13 cellular contexts compared by ENCODE assay signal in genomic region chr5:14225173-14225834, GRCh38.
DNase-seq lines count a peak whose midpoint lies in the region; ATAC-seq lines count a peak whose summit lies in the region.
"Had no signal": no experiment of that assay in that cellular context is flagged by ENCODE, and none has a peak within 500 bp of the region (broad histone marks: within the 10 kb centered on the region; RNA-seq: fewer than 3 reads in every experiment).

No MANE protein-coding gene starts in this region.

- no peak overlapping the region for H2BK5ac ChIP-seq in trophoblast cell (ENCODE audit: low read depth, low read length, poor library complexity)

- H2AK5ac ChIP-seq in trophoblast cell (ENCODE audit: low read length) = no peak overlapping the region

- H3K36me3 ChIP-seq in trophoblast cell (ENCODE audit: control insufficient read depth in 1 of 2, insufficient read depth in 2 of 2, low read length in 2 of 2) = no peaks in the 10 kb centered on the region
- H3K36me3 ChIP-seq in H7 (replicated peaks; ENCODE audit: control insufficient read depth, insufficient read depth, low read length) = no peaks in the 10 kb centered on the region
- H3K36me3 ChIP-seq: suprapubic skin had no signal

- no peak overlapping the region for H4K12ac ChIP-seq in trophoblast cell (ENCODE audit: low read depth, low read length)

- H4K8ac ChIP-seq in trophoblast cell (ENCODE audit: low read depth, low read length) = no peak overlapping the region

- H3K27ac ChIP-seq in trophoblast cell (ENCODE audit: low read depth, low read length) = no peak overlapping the region
- H3K27ac ChIP-seq: RWPE1, suprapubic skin had no signal

- peak; percentile 61 for ATAC-seq in GM19351 (IDR thresholded peaks at IDR 0.05; ENCODE audit: unreplicated experiment)
- peak; percentile 52 for ATAC-seq in HG02763 (IDR thresholded peaks at IDR 0.05; ENCODE audit: unreplicated experiment)
- ATAC-seq: right cardiac atrium had no signal

- H3K18ac ChIP-seq in trophoblast cell (ENCODE audit: low read length) = peak overlapping the region; percentile 21

- H3K79me1 ChIP-seq in trophoblast cell (ENCODE audit: low read length) = peaks cover 4% of the 10 kb centered on the region

- H3K9me3 ChIP-seq in trophoblast cell (ENCODE audit: insufficient read depth, low read depth, low read length) = no peaks in the 10 kb centered on the region
- H3K9me3 ChIP-seq: suprapubic skin had no signal

- peaks cover 18% of the 10 kb centered on the region in 2 experiments for H3K4me1 ChIP-seq in trophoblast cell (ENCODE audit: control insufficient read depth in 1 of 2, insufficient read depth in 2 of 2, low read length in 2 of 2)

- DNase-seq in NCI-H69 (lab: John Stamatoyannopoulos, UW) (peak; percentile 18), trophoblast cell (no peak), H7 (no peak), NCI-H446 (lab: John Stamatoyannopoulos, UW) (no peak)
- DNase-seq in stimulated activated CD4-positive, alpha-beta T cell treated with anti-CD3 and anti-CD28 coated beads, Interleukin-2, amount 100 ng/mL, for 48 hours = no peak
- no peak for DNase-seq in activated effector memory CD4-positive, alpha-beta T cell treated with Interleukin-2 at 50 U/mL for 16 hours
- DNase-seq: dermis blood vessel endothelial cell, glutamatergic neuron, right cardiac atrium had no signal

- no peak overlapping the region for H2BK12ac ChIP-seq in trophoblast cell (ENCODE audit: low read length)

- no peak overlapping the region for H3K9ac ChIP-seq in trophoblast cell (ENCODE audit: low read length)

- H4K91ac ChIP-seq in trophoblast cell (ENCODE audit: low read depth, low read length) = no peak overlapping the region

- no CpG with 5 or more reads among the region's 3 CpGs for WGBS in trophoblast cell (ENCODE audit: extremely low coverage, insufficient coverage, insufficient read length)

- H2BK120ac ChIP-seq in trophoblast cell (ENCODE audit: insufficient read depth, low read length, poor library complexity) = no peak overlapping the region

- peak overlapping the region; percentile 57 for H3K4ac ChIP-seq in trophoblast cell (ENCODE audit: low read depth, low read length)

- no peak overlapping the region for H3K14ac ChIP-seq in trophoblast cell (ENCODE audit: low read length)

- no peak overlapping the region for H2AFZ ChIP-seq in trophoblast cell (ENCODE audit: insufficient read depth, low read length, poor library complexity)

- peaks cover 11% of the 10 kb centered on the region for H3K79me2 ChIP-seq in trophoblast cell (ENCODE audit: control insufficient read depth, insufficient read depth, low read length, poor library complexity)

- H3K4me3 ChIP-seq in trophoblast cell (ENCODE audit: low read depth, low read length) (no peak overlapping the region), H7 (ENCODE audit: insufficient read depth, low read depth, low read length) (no peak overlapping the region)
- H3K4me3 ChIP-seq: suprapubic skin had no signal

- H3K27me3 ChIP-seq in trophoblast cell (ENCODE audit: insufficient read depth, low read length) (no peaks in the 10 kb centered on the region), H7 (ENCODE audit: control insufficient read depth, insufficient read depth, low read length) (no peaks in the 10 kb centered on the region)
- H3K27me3 ChIP-seq: suprapubic skin had no signal

- no peak overlapping the region for H3K4me2 ChIP-seq in trophoblast cell (ENCODE audit: low read length)

- H3K23ac ChIP-seq in trophoblast cell (ENCODE audit: low read length) = no peak overlapping the region
